Comparison of ENCODE assay signal across 19 cellular contexts in genomic region chr10:47992560-47992959, GRCh38. TPM values are rescaled to one million over a fixed set of nuclear protein-coding genes. Genes with fewer than 3 reads are reported as not detected.
"Had no signal": no experiment of that assay in that cellular context is flagged by ENCODE, and none has a peak within 500 bp of the region (broad histone marks: within the 10 kb centered on the region; RNA-seq: fewer than 3 reads in every experiment).

No MANE protein-coding gene starts in this region.

RNA-seq across cellular contexts. Expression of gene FAM25C, which starts 7.0 kb away (rescaled TPM):
- total RNA-seq: activated CD4-positive, alpha-beta memory T cell treated with anti-CD3 and anti-CD28 coated beads for 36 hours; activated CD4-positive, alpha-beta T cell treated with anti-CD3 and anti-CD28 coated beads for 36 hours; activated CD4-positive, alpha-beta T cell treated with anti-CD3 and anti-CD28 coated beads, Interleukin-2, amount 10 ng/mL, durations not matched to agents 24 days and 14 days; activated CD8-positive, alpha-beta memory T cell treated with anti-CD3 and anti-CD28 coated beads for 36 hours; activated CD8-positive, alpha-beta memory T cell treated with anti-CD3 and anti-CD28 coated beads, Interleukin-2, amount 10 ng/mL, durations not matched to agents 7 days and 5 days; activated CD8-positive, alpha-beta T cell treated with anti-CD3 and anti-CD28 coated beads, Interleukin-2, amount 10 ng/mL, durations not matched to agents 7 days and 5 days; activated naive CD4-positive, alpha-beta T cell treated with anti-CD3 and anti-CD28 coated beads for 36 hours; activated naive CD8-positive, alpha-beta T cell treated with anti-CD3 and anti-CD28 coated beads for 36 hours; activated T-helper 1 cell treated with anti-CD3 and anti-CD28 coated beads, Interleukin-12 subunit alpha, Interleukin-12 subunit beta, Interleukin-2, Interleukin-4 antibody, amounts not matched to agents 30 ng/mL and 10 ng/mL and 1 ng/mL, durations not matched to agents 14 hours and 24 hours and 36 hours; activated T-helper 2 cell treated with anti-CD3 and anti-CD28 coated beads, Interferon-gamma antibody, Interleukin-2, Interleukin-4, amounts not matched to agents 10 μg/mL and 5 μg/mL and 100 μg/mL, durations not matched to agents 14 hours and 24 hours and 36 hours; adrenal gland; aorta; body of pancreas; chondrocyte; dermis microvascular lymphatic vessel endothelial cell; esophagus muscularis mucosa; gastroesophageal sphincter; glomerular endothelial cell; T-helper 1 cell treated with Interleukin-12 subunit alpha and Interleukin-12 subunit beta and Interleukin-4 antibody, amounts not matched to agents 30 ng/mL and 1 ng/mL, for 36 hours had no signal
- polyA plus RNA-seq: adrenal gland had no signal
